In genomic region chr19:35905178-35905727, GRCh38 we compare ENCODE assay signal across 12 cellular contexts. TPM values are rescaled to one million over a fixed set of nuclear protein-coding genes. Genes with fewer than 3 reads are reported as not detected.
DNase-seq lines count a peak whose midpoint lies in the region; ATAC-seq and TF ChIP-seq lines count a peak whose summit lies in the region.
"Had no signal": no experiment of that assay in that cellular context is flagged by ENCODE, and none has a peak within 500 bp of the region (broad histone marks: within the 10 kb centered on the region; RNA-seq: fewer than 3 reads in every experiment).

No MANE protein-coding gene starts in this region.

- H3K27me3 ChIP-seq in BLaER1 treated with 17β-estradiol and CSF1 and Interleukin-3, amounts not matched to agents 10 nM and 100 nM = no peaks in the 10 kb centered on the region
- H3K27me3 ChIP-seq in HL-60 (ENCODE audit: insufficient read depth, poor library complexity, severe bottlenecking) (no peaks in the 10 kb centered on the region), adrenal gland (no peaks in the 10 kb centered on the region)
- H3K27me3 ChIP-seq: cardiac muscle cell had no signal

- TF ChIP-seq POLR2A in adrenal gland (IDR thresholded peaks at IDR 0.05) (no peak), erythroblast (IDR thresholded peaks at IDR 0.05; ENCODE audit: low read length) (no peak)

- peak overlapping the region; percentile 44 to 99 (median 96) for H3K27ac ChIP-seq in BLaER1 treated with 17β-estradiol and CSF1 and Interleukin-3, amounts not matched to agents 10 nM and 100 nM
- peak overlapping the region; percentile 94 for H3K27ac ChIP-seq in HL-60 (replicated peaks)
- peak overlapping the region in 3 of 5 donors; percentile 32 to 82 (median 45) for H3K27ac ChIP-seq in adrenal gland
- H3K27ac ChIP-seq: cardiac muscle cell, tibial artery had no signal

- in situ Hi-C loops in ACHN (cut with HindIII; ENCODE audit: low pct_ligation_motif_present, low pct_unique_long_range_greater_than_20kb, low sequenced_read_pairs) = no loop called here

- H3K9me3 ChIP-seq in BLaER1 treated with 17β-estradiol and CSF1 and Interleukin-3, amounts not matched to agents 10 nM and 100 nM (replicated peaks in 1 of 11) = no peaks in the 10 kb centered on the region
- H3K9me3 ChIP-seq in adrenal gland (replicated peaks in 1 of 3) = no peaks in the 10 kb centered on the region
- H3K9me3 ChIP-seq: tibial artery had no signal

- peaks cover 0 to 35% (median 0%) of the 10 kb centered on the region in 11 experiments; a peak in 5 of 22 replicates for H3K36me3 ChIP-seq in BLaER1 treated with 17β-estradiol and CSF1 and Interleukin-3, amounts not matched to agents 10 nM and 100 nM
- H3K36me3 ChIP-seq in adrenal gland (replicated peaks in 1 of 2) = no peaks in the 10 kb centered on the region
- H3K36me3 ChIP-seq: cardiac muscle cell, tibial artery had no signal

- no peaks in the 10 kb centered on the region for H3K27me3 Mint-ChIP-seq in natural killer cell treated with Interleukin-12 subunit alpha and Interleukin-12 subunit beta and Interleukin-15 and Interleukin-18, amount 100 ng/mL, for 72 hours

- H4K20me1 ChIP-seq in BLaER1 treated with 17β-estradiol and CSF1 and Interleukin-3, amounts not matched to agents 10 nM and 100 nM = peaks cover 0 to under 1% (median 0%) of the 10 kb centered on the region in 11 experiments; a peak in 1 of 22 replicates

- no peak for ATAC-seq in natural killer cell treated with Interleukin-12 subunit alpha and Interleukin-12 subunit beta and Interleukin-15 and Interleukin-18, amount 100 ng/mL, for 72 hours
- no peak for ATAC-seq in GM21723 (IDR thresholded peaks at IDR 0.05; ENCODE audit: unreplicated experiment)

- H3K4me3 Mint-ChIP-seq in natural killer cell treated with Interleukin-12 subunit alpha and Interleukin-12 subunit beta and Interleukin-15 and Interleukin-18, amount 100 ng/mL, for 72 hours = peak overlapping the region; percentile 94

- peak overlapping the region in 5 of 10 experiments; percentile 6 to 94 (median 87); a peak in 9 of 20 replicates for H3K4me3 ChIP-seq in BLaER1 treated with 17β-estradiol and CSF1 and Interleukin-3, amounts not matched to agents 10 nM and 100 nM
- peak overlapping the region; percentile 17; the same call in 1 of the 2 replicates for H3K4me3 ChIP-seq in HL-60 (replicated peaks; ENCODE audit: insufficient read depth, low read length)
- H3K4me3 ChIP-seq in adrenal gland = no peak overlapping the region
- H3K4me3 ChIP-seq: cardiac muscle cell, tibial artery had no signal

- DNase-seq in HL-60 (ENCODE audit: low read depth in 1 of 2, low spot score in 1 of 2) = no peak
- DNase-seq in adrenal gland = no peak
- no peak for DNase-seq in natural killer cell treated with Interleukin-12 subunit alpha and Interleukin-12 subunit beta and Interleukin-15 and Interleukin-18, amount 100 ng/mL, for 72 hours (ENCODE audit: low spot score)
- no peak for DNase-seq in ACHN
- no peak for DNase-seq in erythroblast (lab: John Stamatoyannopoulos, UW)
- no peak for DNase-seq in NCI-H446 (lab: John Stamatoyannopoulos, UW)
- DNase-seq: activated T-cell treated with anti-CD3 and anti-CD28 coated beads, Interleukin-2, amount 50 U/mL, for 1 hour; Calu3; tibial artery had no signal

- no peak for TF ChIP-seq CTCF in HL-60 (IDR thresholded peaks at IDR 0.05; ENCODE audit: insufficient read depth, low read length)
- TF ChIP-seq CTCF in adrenal gland (IDR thresholded peaks at IDR 0.05) = no peak

- H3K36me3 Mint-ChIP-seq in natural killer cell treated with Interleukin-12 subunit alpha and Interleukin-12 subunit beta and Interleukin-15 and Interleukin-18, amount 100 ng/mL, for 72 hours = no peaks in the 10 kb centered on the region

- intact Hi-C loops in adrenal gland (cut with DNase I) = no loop called here

- peak overlapping the region; percentile 86 to 100 for H3K27ac Mint-ChIP-seq in natural killer cell treated with Interleukin-12 subunit alpha and Interleukin-12 subunit beta and Interleukin-15 and Interleukin-18, amount 100 ng/mL, for 72 hours

- H3K4me1 Mint-ChIP-seq in natural killer cell treated with Interleukin-12 subunit alpha and Interleukin-12 subunit beta and Interleukin-15 and Interleukin-18, amount 100 ng/mL, for 72 hours (ENCODE audit: low read depth in 2 of 2) = peaks cover 60 to 65% of the 10 kb centered on the region in 2 donors

- H3K4me1 ChIP-seq in BLaER1 treated with 17β-estradiol and CSF1 and Interleukin-3, amounts not matched to agents 10 nM and 100 nM = peaks cover 85 to 98% (median 94%) of the 10 kb centered on the region in 10 experiments
- peaks cover 0 to 7% of the 10 kb centered on the region in 2 donors for H3K4me1 ChIP-seq in adrenal gland (replicated peaks in 1 of 2)

- peak overlapping the region; percentile 89 to 100 (median 99) for H3K4me2 ChIP-seq in BLaER1 treated with 17β-estradiol and CSF1 and Interleukin-3, amounts not matched to agents 10 nM and 100 nM

- peak overlapping the region; percentile 24 to 92 (median 87); a peak in 21 of 22 replicates for H3K9ac ChIP-seq in BLaER1 treated with 17β-estradiol and CSF1 and Interleukin-3, amounts not matched to agents 10 nM and 100 nM

- WGBS in adrenal gland, 4 donors = 70 to 76% (median 74%) methylated on average over 6 of the region's 6 CpGs

- no peaks in the 10 kb centered on the region for H3K9me3 Mint-ChIP-seq in natural killer cell treated with Interleukin-12 subunit alpha and Interleukin-12 subunit beta and Interleukin-15 and Interleukin-18, amount 100 ng/mL, for 72 hours

RNA-seq across cellular contexts. Expression of gene TYROBP, which starts 2.8 kb away (rescaled TPM):
- 100 to 1,000 TPM in 7 of 8 donors, 10 to 100 TPM in 1; 63.9 to 323 (median 163) TPM for total RNA-seq in adrenal gland
- polyA plus RNA-seq in adrenal gland = 100 to 1,000 TPM in 2 of 3 donors, 10 to 100 TPM in 1; 83.9 to 291 (median 290) TPM
- total RNA-seq in natural killer cell treated with Interleukin-12 subunit alpha and Interleukin-12 subunit beta and Interleukin-15 and Interleukin-18, amount 100 ng/mL, for 72 hours = 100 to 1,000 TPM in 1 of 2 donors, 10 to 100 TPM in 1; 65.3 to 235 TPM
- total RNA-seq: Calu3, cardiac muscle cell had no signal
- polyA plus RNA-seq: cardiac muscle cell had no signal

RNA-seq across cellular contexts. Expression of gene HCST, which starts 2.9 kb away (rescaled TPM):
- total RNA-seq in adrenal gland = 10 to 100 TPM in 5 of 8 donors, 1 to 10 TPM in 2, not detected in 1; 4.8 to 24.3 (median 10.5) TPM
- 10 to 100 TPM in 2 of 3 donors, 1 to 10 TPM in 1; 2.8 to 97.2 (median 41.4) TPM for polyA plus RNA-seq in adrenal gland
- 100 to 1,000 TPM; 154 to 228 TPM for total RNA-seq in natural killer cell treated with Interleukin-12 subunit alpha and Interleukin-12 subunit beta and Interleukin-15 and Interleukin-18, amount 100 ng/mL, for 72 hours
- total RNA-seq: Calu3 had no signal

RNA-seq across cellular contexts. Expression of gene NFKBID, which starts 4.9 kb away (rescaled TPM):
- 10 to 100 TPM in 2 of 8 donors, 1 to 10 TPM in 6; 1.7 to 10.8 (median 6.9) TPM for total RNA-seq in adrenal gland
- 10 to 100 TPM in 2 of 3 donors, 1 to 10 TPM in 1; 1.5 to 18.9 (median 14.7) TPM for polyA plus RNA-seq in adrenal gland
- total RNA-seq in natural killer cell treated with Interleukin-12 subunit alpha and Interleukin-12 subunit beta and Interleukin-15 and Interleukin-18, amount 100 ng/mL, for 72 hours = 10 to 100 TPM; 54.4 to 68.7 TPM

RNA-seq across cellular contexts. Expression of gene LRFN3, which starts 30.9 kb away (rescaled TPM):
- total RNA-seq in adrenal gland = 10 to 100 TPM in 7 of 8 donors, 1 to 10 TPM in 1; 8.7 to 23.3 (median 16.3) TPM
- polyA plus RNA-seq in adrenal gland = 1 to 10 TPM; 3.7 to 8.4 (median 7.1) TPM
- total RNA-seq in natural killer cell treated with Interleukin-12 subunit alpha and Interleukin-12 subunit beta and Interleukin-15 and Interleukin-18, amount 100 ng/mL, for 72 hours = 10 to 100 TPM in 1 of 2 donors, 1 to 10 TPM in 1; 4.6 to 10.6 TPM

RNA-seq across cellular contexts. Expression of gene APLP1, which starts 36.9 kb away (rescaled TPM):
- 10 to 100 TPM in 3 of 8 donors, 1 to 10 TPM in 5; 1.0 to 68.7 (median 7.4) TPM for total RNA-seq in adrenal gland
- polyA plus RNA-seq in adrenal gland = 100 to 1,000 TPM in 1 of 3 donors, 10 to 100 TPM in 2; 77.4 to 278 (median 89.7) TPM
- total RNA-seq in natural killer cell treated with Interleukin-12 subunit alpha and Interleukin-12 subunit beta and Interleukin-15 and Interleukin-18, amount 100 ng/mL, for 72 hours = 1 to 10 TPM; 1.9 TPM

Comparison
In these comparisons a context has a peak if more than half of its experiments do, and no peak if none do; other contexts are left out.
1. H3K27ac ChIP-seq: peak in every context shown above with its lines; median percentile 96 in BLaER1 treated with 17β-estradiol and CSF1 and Interleukin-3, amounts not matched to agents 10 nM and 100 nM; 94 in HL-60; 45 in adrenal gland.
2. RNA of gene HCST, which starts 2.9 kb away (total RNA-seq): 154 to 228 TPM in natural killer cell treated with Interleukin-12 subunit alpha and Interleukin-12 subunit beta and Interleukin-15 and Interleukin-18, amount 100 ng/mL, for 72 hours; 4.8 to 24.3 TPM in adrenal gland; every median in the first group is over 4 times any median in the second.
3. RNA of gene NFKBID, which starts 4.9 kb away (total RNA-seq): 54.4 to 68.7 TPM in natural killer cell treated with Interleukin-12 subunit alpha and Interleukin-12 subunit beta and Interleukin-15 and Interleukin-18, amount 100 ng/mL, for 72 hours; 1.7 to 10.8 TPM in adrenal gland; every median in the first group is over 4 times any median in the second.